ENCODE assay signal across 14 cellular contexts in genomic region chr2:162328424-162329157, GRCh38. TPM values are rescaled to one million over a fixed set of nuclear protein-coding genes. Genes with fewer than 3 reads are reported as not detected.
DNase-seq lines count a peak whose midpoint lies in the region; ATAC-seq and TF ChIP-seq lines count a peak whose summit lies in the region.
"Had no signal": no experiment of that assay in that cellular context is flagged by ENCODE, and none has a peak within 500 bp of the region (broad histone marks: within the 10 kb centered on the region; RNA-seq: fewer than 3 reads in every experiment).

No MANE protein-coding gene starts in this region.

- H3K4me3 Mint-ChIP-seq in activated CD8-positive, alpha-beta memory T cell treated with anti-CD3 and anti-CD28 coated beads, Interleukin-2, amount 10 ng/mL, durations not matched to agents 7 days and 5 days = no peak overlapping the region
- H3K4me3 Mint-ChIP-seq in stimulated activated naive B cell treated with anti-CD40 and anti-IgM and Interleukin-4, amounts not matched to agents 10 μg/mL and 1 μg/mL and 100 μg/mL, for 72 hours = peak overlapping the region; percentile 64 to 67
- H3K4me3 Mint-ChIP-seq in WTC11 (no peak overlapping the region), T-cell (no peak overlapping the region)
- H3K4me3 Mint-ChIP-seq: activated CD4-positive, alpha-beta T cell treated with anti-CD3 and anti-CD28 coated beads for 36 hours; activated naive CD4-positive, alpha-beta T cell treated with anti-CD3 and anti-CD28 coated beads, Interleukin-2, amount 50 U/mL, for 24 hours had no signal

- H3K27me3 Mint-ChIP-seq in activated CD8-positive, alpha-beta memory T cell treated with anti-CD3 and anti-CD28 coated beads, Interleukin-2, amount 10 ng/mL, durations not matched to agents 7 days and 5 days = no peaks in the 10 kb centered on the region
- H3K27me3 Mint-ChIP-seq in stimulated activated naive B cell treated with anti-CD40 and anti-IgM and Interleukin-4, amounts not matched to agents 10 μg/mL and 1 μg/mL and 100 μg/mL, for 72 hours = no peaks in the 10 kb centered on the region
- H3K27me3 Mint-ChIP-seq in WTC11 (ENCODE audit: low read depth) (no peaks in the 10 kb centered on the region), T-cell (no peaks in the 10 kb centered on the region)
- H3K27me3 Mint-ChIP-seq: activated CD4-positive, alpha-beta T cell treated with anti-CD3 and anti-CD28 coated beads for 36 hours; activated naive CD4-positive, alpha-beta T cell treated with anti-CD3 and anti-CD28 coated beads, Interleukin-2, amount 50 U/mL, for 24 hours had no signal

- no peak for TF ChIP-seq CTCF in WTC11 (IDR thresholded peaks at IDR 0.05)

- CTCF ChIA-PET in activated CD8-positive, alpha-beta memory T cell treated with anti-CD3 and anti-CD28 coated beads, Interleukin-2, amount 10 ng/mL, durations not matched to agents 7 days and 5 days (lab: Charles Lee) = interaction anchor here (1.4 to 2.1 kb wide), 2 partner anchors 9 to 35 kb away, joined by 3 to 7 read pairs; partner anchors contain the start of gene IFIH1
- CTCF ChIA-PET in WTC11 (lab: Charles Lee) = interaction anchor here (2.4 kb wide), 1 partner anchor 10 kb away, joined by 8 read pairs; the partner anchor contains the start of gene IFIH1
- CTCF ChIA-PET in T-cell (lab: Charles Lee) = interaction anchor here (0.6 to 1.9 kb wide), 5 partner anchors 10 to 32 kb away, joined by 3 to 13 read pairs (median 5); partner anchors contain the start of gene IFIH1 (in 1 of the 2)

- H3K36me3 Mint-ChIP-seq in activated CD8-positive, alpha-beta memory T cell treated with anti-CD3 and anti-CD28 coated beads, Interleukin-2, amount 10 ng/mL, durations not matched to agents 7 days and 5 days = peaks cover 14% of the 10 kb centered on the region
- H3K36me3 Mint-ChIP-seq in stimulated activated naive B cell treated with anti-CD40 and anti-IgM and Interleukin-4, amounts not matched to agents 10 μg/mL and 1 μg/mL and 100 μg/mL, for 72 hours = peaks cover 2 to 9% of the 10 kb centered on the region in 2 donors
- peaks cover 10% of the 10 kb centered on the region for H3K36me3 Mint-ChIP-seq in WTC11
- peaks cover 10% of the 10 kb centered on the region for H3K36me3 Mint-ChIP-seq in T-cell
- H3K36me3 Mint-ChIP-seq: activated naive CD4-positive, alpha-beta T cell treated with anti-CD3 and anti-CD28 coated beads, Interleukin-2, amount 50 U/mL, for 24 hours had no signal

- H3K4me1 Mint-ChIP-seq in activated CD8-positive, alpha-beta memory T cell treated with anti-CD3 and anti-CD28 coated beads, Interleukin-2, amount 10 ng/mL, durations not matched to agents 7 days and 5 days = peaks cover 14% of the 10 kb centered on the region
- H3K4me1 Mint-ChIP-seq in stimulated activated naive B cell treated with anti-CD40 and anti-IgM and Interleukin-4, amounts not matched to agents 10 μg/mL and 1 μg/mL and 100 μg/mL, for 72 hours = peaks cover 0 to 10% of the 10 kb centered on the region in 2 donors
- peaks cover 4% of the 10 kb centered on the region for H3K4me1 Mint-ChIP-seq in WTC11
- H3K4me1 Mint-ChIP-seq in T-cell = peaks cover 0 to 2% (median 0%) of the 10 kb centered on the region in 3 donors
- H3K4me1 Mint-ChIP-seq: activated CD4-positive, alpha-beta T cell treated with anti-CD3 and anti-CD28 coated beads for 36 hours; activated naive CD4-positive, alpha-beta T cell treated with anti-CD3 and anti-CD28 coated beads, Interleukin-2, amount 50 U/mL, for 24 hours had no signal

- peak overlapping the region; percentile 4 for H3K27ac Mint-ChIP-seq in activated CD8-positive, alpha-beta memory T cell treated with anti-CD3 and anti-CD28 coated beads, Interleukin-2, amount 10 ng/mL, durations not matched to agents 7 days and 5 days
- peak overlapping the region; percentile 84 for H3K27ac Mint-ChIP-seq in stimulated activated naive B cell treated with anti-CD40 and anti-IgM and Interleukin-4, amounts not matched to agents 10 μg/mL and 1 μg/mL and 100 μg/mL, for 72 hours
- H3K27ac Mint-ChIP-seq in WTC11 (no peak overlapping the region), T-cell (no peak overlapping the region)
- H3K27ac Mint-ChIP-seq: activated CD4-positive, alpha-beta T cell treated with anti-CD3 and anti-CD28 coated beads for 36 hours; activated naive CD4-positive, alpha-beta T cell treated with anti-CD3 and anti-CD28 coated beads, Interleukin-2, amount 50 U/mL, for 24 hours had no signal

- no peaks in the 10 kb centered on the region for H3K9me3 Mint-ChIP-seq in activated CD8-positive, alpha-beta memory T cell treated with anti-CD3 and anti-CD28 coated beads, Interleukin-2, amount 10 ng/mL, durations not matched to agents 7 days and 5 days (ENCODE audit: low read depth)
- H3K9me3 Mint-ChIP-seq in stimulated activated naive B cell treated with anti-CD40 and anti-IgM and Interleukin-4, amounts not matched to agents 10 μg/mL and 1 μg/mL and 100 μg/mL, for 72 hours = no peaks in the 10 kb centered on the region
- H3K9me3 Mint-ChIP-seq in WTC11 = peaks cover 14% of the 10 kb centered on the region
- no peaks in the 10 kb centered on the region for H3K9me3 Mint-ChIP-seq in T-cell
- H3K9me3 Mint-ChIP-seq: activated naive CD4-positive, alpha-beta T cell treated with anti-CD3 and anti-CD28 coated beads, Interleukin-2, amount 50 U/mL, for 24 hours had no signal

- POLR2A ChIA-PET in WTC11 (lab: Charles Lee) = no interaction called here
- POLR2A ChIA-PET in T-cell (lab: Charles Lee) = interaction anchor here in 1 of 2 donors (0.9 kb wide), 1 partner anchor 18 kb away, joined by 3 read pairs; no protein-coding TSS in a partner anchor

- no peak for DNase-seq in activated CD8-positive, alpha-beta memory T cell treated with anti-CD3 and anti-CD28 coated beads, Interleukin-2, amount 10 ng/mL, durations not matched to agents 7 days and 5 days
- no peak for DNase-seq in activated CD8-positive, alpha-beta memory T cell treated with anti-CD3 and anti-CD28 coated beads for 24 hours
- DNase-seq in stimulated activated naive B cell treated with anti-CD40 and anti-IgM and Interleukin-4, amounts not matched to agents 10 μg/mL and 1 μg/mL and 100 μg/mL, for 72 hours = no peak
- DNase-seq in WTC11 (ENCODE audit: low spot score) (no peak), islet precursor cell (no peak), T-cell (no peak)
- DNase-seq: activated CD4-positive, alpha-beta T cell treated with anti-CD3 and anti-CD28 coated beads for 36 hours; colonic mucosa; DMS79 treated with DMSO at 0.1 percent for 48 hours; left colon; occipital lobe had no signal

- ATAC-seq in activated CD8-positive, alpha-beta memory T cell treated with anti-CD3 and anti-CD28 coated beads, Interleukin-2, amount 10 ng/mL, durations not matched to agents 7 days and 5 days = peak; percentile 71
- ATAC-seq in GM21786 (IDR thresholded peaks at IDR 0.05; ENCODE audit: unreplicated experiment) (peak; percentile 89), HG03280 (IDR thresholded peaks at IDR 0.05; ENCODE audit: unreplicated experiment) (peak; percentile 91), WTC11 (no peak), T-cell (replicated peaks in 1 of 4) (no peak)
- ATAC-seq in stimulated activated naive B cell treated with anti-CD40 and anti-IgM and Interleukin-4, amounts not matched to agents 10 μg/mL and 1 μg/mL and 100 μg/mL, for 72 hours (replicated peaks) = peak; percentile 68 to 81
- ATAC-seq: activated CD4-positive, alpha-beta T cell treated with anti-CD3 and anti-CD28 coated beads for 36 hours; left colon had no signal

TF ChIP-seq in WTC11, 78 proteins besides CTCF, POLR2A, EP300 and RAD21 (continues in another document):
- TF ChIP-seq NFE2L1 (CRISPR knock-in tag; IDR thresholded peaks at IDR 0.05) = no peak
- no peak for TF ChIP-seq FOXJ3 (CRISPR knock-in tag; IDR thresholded peaks at IDR 0.05; ENCODE audit: borderline replicate concordance)
- no peak for TF ChIP-seq ARID4B (CRISPR knock-in tag; IDR thresholded peaks at IDR 0.05; ENCODE audit: borderline replicate concordance)

RNA-seq across cellular contexts. Expression of gene IFIH1, which starts 10.1 kb away (rescaled TPM):
- total RNA-seq in activated CD8-positive, alpha-beta memory T cell treated with anti-CD3 and anti-CD28 coated beads, Interleukin-2, amount 10 ng/mL, durations not matched to agents 7 days and 5 days = 10 to 100 TPM; 66.8 to 90.0 TPM
- 1.3 to 2.3 TPM (median 2.1 TPM) in 3 replicates for total RNA-seq in WTC11 (2021)
- total RNA-seq in T-cell = 10 to 100 TPM; 25.1 to 34.1 (median 29.2) TPM

RNA-seq across cellular contexts. Expression of gene GCA, which starts 15.3 kb away (rescaled TPM):
- total RNA-seq in activated CD8-positive, alpha-beta memory T cell treated with anti-CD3 and anti-CD28 coated beads, Interleukin-2, amount 10 ng/mL, durations not matched to agents 7 days and 5 days = 10 to 100 TPM; 16.1 to 17.2 TPM
- total RNA-seq in WTC11 (2021) (42.1 to 46.2 TPM (median 44.5 TPM) in 3 replicates), T-cell (10 to 100 TPM in 3 of 5 donors, 1 to 10 TPM in 2; 6.5 to 12.8 (median 10.0) TPM)

Comparison
In these comparisons a context has a peak if more than half of its experiments do, and no peak if none do; other contexts are left out.
1. ATAC-seq: peak in activated CD8-positive, alpha-beta memory T cell treated with anti-CD3 and anti-CD28 coated beads, Interleukin-2, amount 10 ng/mL, durations not matched to agents 7 days and 5 days (single experiment), GM21786 (single experiment), HG03280 (single experiment) and stimulated activated naive B cell treated with anti-CD40 and anti-IgM and Interleukin-4, amounts not matched to agents 10 μg/mL and 1 μg/mL and 100 μg/mL, for 72 hours (2 of 2); none in WTC11 (single experiment) and T-cell (0 of 4).
2. H3K27ac Mint-ChIP-seq: peak in activated CD8-positive, alpha-beta memory T cell treated with anti-CD3 and anti-CD28 coated beads, Interleukin-2, amount 10 ng/mL, durations not matched to agents 7 days and 5 days (single experiment) and stimulated activated naive B cell treated with anti-CD40 and anti-IgM and Interleukin-4, amounts not matched to agents 10 μg/mL and 1 μg/mL and 100 μg/mL, for 72 hours (single experiment); none in WTC11 (single experiment) and T-cell (0 of 2).
3. H3K4me3 Mint-ChIP-seq: peak in stimulated activated naive B cell treated with anti-CD40 and anti-IgM and Interleukin-4, amounts not matched to agents 10 μg/mL and 1 μg/mL and 100 μg/mL, for 72 hours (2 of 2); none in activated CD8-positive, alpha-beta memory T cell treated with anti-CD3 and anti-CD28 coated beads, Interleukin-2, amount 10 ng/mL, durations not matched to agents 7 days and 5 days (single experiment), WTC11 (single experiment) and T-cell (0 of 3).